In the genomic region with DNA sequence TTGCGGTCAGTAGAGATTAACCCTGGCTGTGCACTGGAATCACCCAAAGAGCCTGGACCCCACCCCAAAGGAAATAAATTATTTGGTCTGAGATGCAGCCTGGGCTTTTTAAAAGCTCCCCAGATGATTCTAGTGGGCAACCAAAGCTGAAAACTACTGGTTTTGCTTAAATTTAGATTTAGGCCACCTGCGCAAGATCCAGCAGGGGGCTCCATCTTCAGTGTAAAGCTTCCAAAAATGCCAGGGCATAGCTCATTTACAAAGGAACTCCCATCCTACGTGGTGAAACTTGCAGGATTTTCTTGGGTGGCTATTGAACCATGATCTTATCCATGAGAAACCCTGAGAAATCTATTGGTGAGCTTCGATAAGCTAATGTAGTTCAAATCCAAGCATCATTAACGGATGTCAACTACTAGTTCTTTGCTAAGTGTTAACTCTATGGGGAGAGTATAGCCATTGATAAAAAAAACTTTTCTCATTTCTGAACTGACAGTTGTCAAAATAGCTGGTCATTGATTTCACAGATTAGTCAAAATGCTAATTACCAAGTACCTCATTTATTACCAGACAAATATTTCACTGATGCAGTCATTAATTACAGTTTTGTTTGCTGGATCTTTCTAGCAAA, we compare ENCODE assay signal across 7 cellular contexts.
DNase-seq lines count a peak whose midpoint lies in the region; ATAC-seq and TF ChIP-seq lines count a peak whose summit lies in the region.

No MANE protein-coding gene starts in this region.

- H3K4ac ChIP-seq in IMR-90 (ENCODE audit: low read depth, low read length), result no peak overlapping the region

- no peak overlapping the region for H3K18ac ChIP-seq in IMR-90 (ENCODE audit: low read depth, low read length)

- no peaks in the 10 kb centered on the region for H3K36me3 ChIP-seq in IMR-90 (ENCODE audit: control insufficient read depth, insufficient read depth, low read length)

- no peak overlapping the region for H4K5ac ChIP-seq in IMR-90 (ENCODE audit: low read depth, low read length)

- no peak overlapping the region for H4K91ac ChIP-seq in IMR-90 (ENCODE audit: insufficient read depth, low read depth, low read length)

- H3K56ac ChIP-seq in IMR-90 (ENCODE audit: extremely low read depth, insufficient read depth, low read length), result no peak overlapping the region

- dilution Hi-C loops in IMR-90 (cut with HindIII; ENCODE audit: low sequenced_read_pairs, unreplicated experiment), result no loop called here

- H3K9ac ChIP-seq in IMR-90 (ENCODE audit: low read depth, low read length), result no peak overlapping the region

- no peaks in the 10 kb centered on the region for H3K27me3 ChIP-seq in IMR-90 (ENCODE audit: control insufficient read depth, insufficient read depth, low read length)

- H4K20me1 ChIP-seq in IMR-90 (ENCODE audit: insufficient read depth, low read length), result no peaks in the 10 kb centered on the region

- TF ChIP-seq CTCF in IMR-90 (conservative IDR thresholded peaks at IDR 0.05; ENCODE audit: low read depth, low read length) (peak; percentile 44), coronary artery (IDR thresholded peaks at IDR 0.05) (no peak)

- TF ChIP-seq POLR2A in IMR-90 (IDR thresholded peaks at IDR 0.05; ENCODE audit: low read depth, low read length), result no peak

- no peak overlapping the region for H3K27ac ChIP-seq in IMR-90 (ENCODE audit: insufficient read depth, low read length)
- H3K27ac ChIP-seq in coronary artery, result no peak overlapping the region

- no peak overlapping the region for H3K4me2 ChIP-seq in IMR-90 (ENCODE audit: low read depth, low read length)

- H3K4me3 ChIP-seq in IMR-90 (ENCODE audit: insufficient read depth, low read depth, low read length), result no peak overlapping the region
- no peak overlapping the region for H3K4me3 ChIP-seq in coronary artery

- H3K9me1 ChIP-seq in IMR-90 (ENCODE audit: insufficient read depth, low read length), result no peaks in the 10 kb centered on the region

- no peak overlapping the region for H2AK5ac ChIP-seq in IMR-90 (ENCODE audit: low read depth, low read length)

- no peak overlapping the region for H3K23ac ChIP-seq in IMR-90 (ENCODE audit: low read depth, low read length)

- CTCF ChIA-PET in IMR-90 (lab: Yijun Ruan, JAX), result interaction anchor here (0.6 to 1.8 kb wide), 6 partner anchors 14 to 274 kb away, joined by 3 to 7 read pairs (median 4); no protein-coding TSS in a partner anchor

- intact Hi-C loops in IMR-90 (cut with micrococcal nuclease) (loop anchor here (5.0 kb wide), 2 partner anchors 204 to 274 kb away; no protein-coding TSS in a partner anchor), posterior cingulate gyrus (cut with DNase I) (loop anchor here (5.0 kb wide), 1 partner anchor 204 kb away; no protein-coding TSS in a partner anchor)

- H3K79me1 ChIP-seq in IMR-90 (ENCODE audit: low read depth in 1 of 2, low read length in 2 of 2), result no peaks in the 10 kb centered on the region

- H3K4me1 ChIP-seq in IMR-90 (ENCODE audit: control insufficient read depth, insufficient read depth, low read length), result no peaks in the 10 kb centered on the region

- ATAC-seq in IMR-90 (ENCODE audit: low read depth) (no peak), HG03521 (IDR thresholded peaks at IDR 0.05; ENCODE audit: unreplicated experiment) (no peak)

- no peak overlapping the region for H2BK5ac ChIP-seq in IMR-90 (ENCODE audit: low read depth, low read length, poor library complexity, severe bottlenecking)

- DNase-seq in ELR (ENCODE audit: low read depth) (peak; percentile 40), IMR-90 (no peak), astrocyte of the hippocampus (ENCODE audit: low read depth, low spot score) (peak; percentile 47), myocyte (ENCODE audit: low read depth) (peak; percentile 14), posterior cingulate gyrus (no peak), coronary artery (ENCODE audit: low spot score) (no peak)

- POLR2A ChIA-PET in IMR-90 (lab: Charles Lee; ENCODE audit: unreplicated experiment), result no interaction called here

- no CpG with 5 or more reads among the region's 5 CpGs for WGBS in IMR-90 (ENCODE audit: extremely low coverage in 2 of 2, insufficient read length in 1 of 2), 2 experiments

- H2BK120ac ChIP-seq in IMR-90 (ENCODE audit: low read depth, low read length), result no peak overlapping the region

- H2BK20ac ChIP-seq in IMR-90 (ENCODE audit: low read depth, low read length), result no peak overlapping the region

- H3K14ac ChIP-seq in IMR-90 (replicated peaks; ENCODE audit: low read depth, low read length), result no peak overlapping the region

- TF ChIP-seq RAD21 in IMR-90 (IDR thresholded peaks at IDR 0.05; ENCODE audit: low read length), result peak; percentile 37

- in situ Hi-C loops in IMR-90 (cut with MboI; ENCODE audit: low sequenced_read_pairs), result no loop called here

- no TSS peak for BruUV-seq in IMR-90 (replicated peaks; lab: Mats Ljungman, UMichigan)

- no peaks in the 10 kb centered on the region for H3K9me3 ChIP-seq in IMR-90 (ENCODE audit: control insufficient read depth, insufficient read depth, low read length)

- H2AK9ac ChIP-seq in IMR-90 (replicated peaks; ENCODE audit: low read depth, low read length, poor library complexity), result no peak overlapping the region

- H4K8ac ChIP-seq in IMR-90 (ENCODE audit: low read depth in 2 of 2, low read length in 2 of 2), result no peak overlapping the region

- no peak overlapping the region for H2BK15ac ChIP-seq in IMR-90 (ENCODE audit: low read depth, low read length)

- no peak overlapping the region for H2AFZ ChIP-seq in IMR-90 (replicated peaks; ENCODE audit: low read length, poor library complexity)

TF ChIP-seq in IMR-90, 13 proteins besides CTCF, POLR2A, EP300 and RAD21:
- TF ChIP-seq SMC3 (IDR thresholded peaks at IDR 0.05; ENCODE audit: low read depth, low read length) (peak; percentile 31; the same call in 1 of the 2 replicates), RFX5 (IDR thresholded peaks at IDR 0.05; ENCODE audit: low read depth, low read length) (no peak)

Comparison
In these comparisons a context has a peak if more than half of its experiments do, and no peak if none do; other contexts are left out.
1. DNase-seq: peak in ELR (single experiment), astrocyte of the hippocampus (single experiment) and myocyte (single experiment); none in IMR-90 (single experiment), posterior cingulate gyrus (0 of 10) and coronary artery (single experiment).